12 cellular contexts compared by ENCODE assay signal in genomic region chr16:88351521-88352101, GRCh38.
"Had no signal": no experiment of that assay in that cellular context is flagged by ENCODE, and none has a peak within 500 bp of the region (broad histone marks: within the 10 kb centered on the region; RNA-seq: fewer than 3 reads in every experiment).

No MANE protein-coding gene starts in this region.

- H3K9ac ChIP-seq: parathyroid adenoma had no signal

- H2AFZ ChIP-seq: parathyroid adenoma had no signal

- H3K9me3 ChIP-seq: esophagus muscularis mucosa, neutrophil, thyroid gland had no signal

- H3K4me1 ChIP-seq: esophagus muscularis mucosa, parathyroid adenoma, thyroid gland had no signal

- H3K27me3 ChIP-seq: esophagus muscularis mucosa, neutrophil, thyroid gland had no signal

- H3K4me3 Mint-ChIP-seq: activated naive CD4-positive, alpha-beta T cell treated with anti-CD3 and anti-CD28 coated beads, Interleukin-2, amount 50 U/mL, for 24 hours had no signal

- H3K27ac Mint-ChIP-seq: activated naive CD4-positive, alpha-beta T cell treated with anti-CD3 and anti-CD28 coated beads, Interleukin-2, amount 50 U/mL, for 24 hours had no signal

- H3K36me3 ChIP-seq: esophagus muscularis mucosa, neutrophil, thyroid gland had no signal

- H3K27me3 Mint-ChIP-seq: activated naive CD4-positive, alpha-beta T cell treated with anti-CD3 and anti-CD28 coated beads, Interleukin-2, amount 50 U/mL, for 24 hours had no signal

- H3K9me3 Mint-ChIP-seq: activated naive CD4-positive, alpha-beta T cell treated with anti-CD3 and anti-CD28 coated beads, Interleukin-2, amount 50 U/mL, for 24 hours had no signal

- H3K27ac ChIP-seq: esophagus muscularis mucosa, neutrophil, parathyroid adenoma, thyroid gland had no signal

- DNase-seq: activated CD4-positive, alpha-beta T cell treated with anti-CD3 and anti-CD28 coated beads, Interleukin-2, amount 50 U/mL, for 4 hours; activated gamma-delta T cell; dermis blood vessel endothelial cell; effector memory CD4-positive, alpha-beta T cell; stimulated activated CD4-positive, alpha-beta T cell treated with anti-CD3 and anti-CD28 coated beads, Interleukin-2, amount 100 ng/mL, for 24 hours; stimulated activated naive CD4-positive, alpha-beta T cell treated with Interleukin-2 at 50 U/mL for 16 hours; T-helper 2 cell; thyroid gland had no signal

- H3K4me3 ChIP-seq: esophagus muscularis mucosa, thyroid gland had no signal

- H3K36me3 Mint-ChIP-seq: activated naive CD4-positive, alpha-beta T cell treated with anti-CD3 and anti-CD28 coated beads, Interleukin-2, amount 50 U/mL, for 24 hours had no signal
